In the genomic region with DNA sequence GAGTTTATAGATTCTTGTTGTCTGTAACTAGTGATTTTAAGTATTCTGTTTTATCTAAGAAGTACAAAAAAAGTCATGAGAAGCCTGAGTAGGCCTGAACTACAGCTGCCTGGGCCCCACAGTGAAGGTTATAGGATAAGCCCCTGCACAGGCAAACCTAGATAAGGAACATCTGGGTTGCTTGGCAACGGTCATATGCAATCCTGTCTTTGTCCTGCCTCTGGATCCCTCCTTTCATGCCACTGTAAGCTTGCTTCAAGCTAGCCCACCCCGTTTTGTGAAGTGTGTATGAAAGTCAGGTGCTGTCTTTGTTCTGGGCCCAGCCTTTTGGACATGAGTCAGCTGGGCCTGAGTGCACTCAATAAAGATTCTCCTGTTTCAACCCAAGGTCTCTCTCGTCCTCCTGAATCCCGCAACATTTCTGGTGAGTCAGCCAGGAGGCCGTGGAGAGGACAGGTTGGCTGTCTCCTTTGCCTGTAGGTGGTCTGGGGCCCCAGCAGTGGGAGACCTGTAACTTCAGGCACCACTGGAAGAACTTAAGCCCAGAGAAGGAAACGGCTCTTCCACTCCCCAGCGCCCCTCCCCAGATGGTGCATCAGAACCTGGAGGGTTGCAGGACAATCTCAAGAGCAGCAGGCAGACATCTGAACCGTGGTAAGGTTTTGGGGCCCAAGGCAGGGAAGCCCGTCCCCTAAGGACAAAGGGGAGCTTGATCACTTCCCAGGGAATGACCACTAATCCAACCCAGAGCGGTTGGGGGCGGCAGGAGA, we compare ENCODE assay signal across 13 cellular contexts. TPM values are rescaled to one million over a fixed set of nuclear protein-coding genes. Genes with fewer than 3 reads are reported as not detected.
A peak's percentile ranks its signal among the peaks of the same experiment; 100 is the strongest.
DNase-seq lines count a peak whose midpoint lies in the region; ATAC-seq, FAIRE-seq and TF ChIP-seq lines count a peak whose summit lies in the region.
"Had no signal": no experiment of that assay in that cellular context is flagged by ENCODE, and none has a peak within 500 bp of the region (broad histone marks: within the 10 kb centered on the region; RNA-seq: fewer than 3 reads in every experiment).

No MANE protein-coding gene starts in this region.

- H2BK15ac ChIP-seq in mesenchymal stem cell (ENCODE audit: low read depth, poor library complexity, severe bottlenecking), result peak overlapping the region; percentile 15

- peak overlapping the region; percentile 41 for H2AK5ac ChIP-seq in mesenchymal stem cell (ENCODE audit: low read length, severe bottlenecking)

- H3F3A ChIP-seq in Loucy (ENCODE audit: low read depth), result peaks cover 10% of the 10 kb centered on the region; the same call in 1 of the 2 replicates

- TF ChIP-seq CTCF in Loucy (conservative IDR thresholded peaks at IDR 0.05; ENCODE audit: low read length), result no peak
- TF ChIP-seq CTCF in astrocyte (IDR thresholded peaks at IDR 0.05; ENCODE audit: insufficient read depth, low read depth, low read length), result no peak
- TF ChIP-seq CTCF in activated CD8-positive, alpha-beta T cell treated with anti-CD3 and anti-CD28 coated beads for 36 hours (IDR thresholded peaks at IDR 0.05), result no peak
- TF ChIP-seq CTCF in adrenal gland (IDR thresholded peaks at IDR 0.05), result no peak

- H2BK12ac ChIP-seq in mesenchymal stem cell (ENCODE audit: low read length in 2 of 2), result peak overlapping the region; percentile 18 to 63

- H2AFZ ChIP-seq in Loucy (ENCODE audit: low read length) (peak overlapping the region; percentile 17; the same call in 1 of the 2 replicates), astrocyte (ENCODE audit: low read depth, low read length) (peak overlapping the region; percentile 85), mesenchymal stem cell (ENCODE audit: low read depth, low read length) (peak overlapping the region; percentile 46)

- H3K27ac Mint-ChIP-seq in astrocyte (ENCODE audit: unreplicated experiment), result no peak overlapping the region
- no peak overlapping the region for H3K27ac Mint-ChIP-seq in activated CD8-positive, alpha-beta T cell treated with anti-CD3 and anti-CD28 coated beads for 36 hours
- H3K27ac Mint-ChIP-seq: brain, IgD-negative memory B cell, mesothelial cell of epicardium had no signal

- no peak overlapping the region for H3K14ac ChIP-seq in mesenchymal stem cell (ENCODE audit: low read length in 2 of 2)

- DNase-seq in ELF-1 (ENCODE audit: low read depth, low spot score) (peak; percentile 47), astrocyte (ENCODE audit: low read depth) (no peak), mesenchymal stem cell (peak; percentile 43), D341Med (ENCODE audit: low spot score) (no peak), adrenal gland (no peak)
- no peak for DNase-seq in activated CD8-positive, alpha-beta T cell treated with anti-CD3 and anti-CD28 coated beads for 36 hours
- DNase-seq: Calu3, T-helper 17 cell had no signal

- H2BK5ac ChIP-seq in mesenchymal stem cell (ENCODE audit: low read depth, low read length, poor library complexity, severe bottlenecking), result no peak overlapping the region

- 0 out of 2 replicates have a peak, but pooled peaks cover 3% of the 10 kb centered on the region for H3K9me3 ChIP-seq in Loucy (ENCODE audit: insufficient read depth, low read depth, low read length)
- no peaks in the 10 kb centered on the region for H3K9me3 ChIP-seq in astrocyte (ENCODE audit: insufficient read depth, low read depth, low read length)
- no peaks in the 10 kb centered on the region for H3K9me3 ChIP-seq in mesenchymal stem cell (ENCODE audit: control insufficient read depth, low read length)
- H3K9me3 ChIP-seq in adrenal gland (replicated peaks in 1 of 3), result no peaks in the 10 kb centered on the region

- WGBS in mesenchymal stem cell, result 80% methylated on average over 11 of the region's 11 CpGs
- 54 to 73% (median 60%) methylated on average over 7 to 11 of the region's 11 CpGs for WGBS in adrenal gland, 4 donors

- peaks cover 3% of the 10 kb centered on the region for H3K9me3 Mint-ChIP-seq in astrocyte (ENCODE audit: unreplicated experiment)
- H3K9me3 Mint-ChIP-seq in activated CD8-positive, alpha-beta T cell treated with anti-CD3 and anti-CD28 coated beads for 36 hours, result no peaks in the 10 kb centered on the region
- H3K9me3 Mint-ChIP-seq: brain, IgD-negative memory B cell, mesothelial cell of epicardium had no signal

- H3K4me1 ChIP-seq in Loucy (ENCODE audit: insufficient read depth, low read length, poor library complexity, severe bottlenecking) (peaks cover 33% of the 10 kb centered on the region), astrocyte (ENCODE audit: insufficient read depth, low read length) (peaks cover 19% of the 10 kb centered on the region), mesenchymal stem cell (ENCODE audit: control insufficient read depth, insufficient read depth, low read depth, low read length) (peaks cover 5% of the 10 kb centered on the region), adrenal gland (replicated peaks in 1 of 2) (peaks cover 0 to 9% of the 10 kb centered on the region in 2 donors)

- H3K23ac ChIP-seq in mesenchymal stem cell (ENCODE audit: low read length in 2 of 2), result no peak overlapping the region

- H3K27ac ChIP-seq in astrocyte (ENCODE audit: low read depth, low read length) (no peak overlapping the region), mesenchymal stem cell (ENCODE audit: low read length, poor library complexity, severe bottlenecking) (no peak overlapping the region), adrenal gland (no peak overlapping the region)

- H3K79me1 ChIP-seq in mesenchymal stem cell (replicated peaks; ENCODE audit: low read length, poor library complexity, severe bottlenecking), result no peaks in the 10 kb centered on the region

- H3K4me3 ChIP-seq in Loucy (ENCODE audit: low read length, poor library complexity, severe bottlenecking) (no peak overlapping the region), astrocyte (ENCODE audit: insufficient read depth, low read depth, low read length) (no peak overlapping the region), mesenchymal stem cell (ENCODE audit: insufficient read depth in 1 of 2, low read depth in 1 of 2, low read length in 2 of 2) (peak overlapping the region; percentile 31 to 73), adrenal gland (peak overlapping the region in 2 of 4 donors; percentile 10 to 80)

- no peaks in the 10 kb centered on the region for H3K79me2 ChIP-seq in Loucy (ENCODE audit: insufficient read depth, low read length)
- H3K79me2 ChIP-seq in astrocyte (ENCODE audit: insufficient read depth, low read length), result no peaks in the 10 kb centered on the region

- no peak for ATAC-seq in activated CD8-positive, alpha-beta T cell treated with anti-CD3 and anti-CD28 coated beads for 36 hours
- ATAC-seq in GM21390 (IDR thresholded peaks at IDR 0.05; ENCODE audit: unreplicated experiment), result no peak
- ATAC-seq: T-helper 17 cell had no signal

- no peak for TF ChIP-seq POLR2A in adrenal gland (IDR thresholded peaks at IDR 0.05)

- H3K9me2 ChIP-seq in Loucy (replicated peaks; ENCODE audit: low read depth, low read length), result no peaks in the 10 kb centered on the region

- CTCF ChIA-PET in activated CD8-positive, alpha-beta T cell treated with anti-CD3 and anti-CD28 coated beads for 36 hours (lab: Charles Lee), result interaction anchor here (5.8 kb wide), 1 partner anchor 9 kb away, joined by 66 read pairs; the partner anchor contains the start of gene SLC9C1

- POLR2A ChIA-PET in activated CD8-positive, alpha-beta T cell treated with anti-CD3 and anti-CD28 coated beads for 36 hours (lab: Charles Lee), result no interaction called here

- H3K18ac ChIP-seq in mesenchymal stem cell (ENCODE audit: low read depth in 1 of 2, low read length in 2 of 2), result peak overlapping the region; percentile 30 to 38

- no peaks in the 10 kb centered on the region for H3K27me3 ChIP-seq in Loucy (ENCODE audit: insufficient read depth, low read length, poor library complexity, severe bottlenecking)
- no peaks in the 10 kb centered on the region for H3K27me3 ChIP-seq in astrocyte (ENCODE audit: insufficient read depth, low read length)
- H3K27me3 ChIP-seq in mesenchymal stem cell (ENCODE audit: control insufficient read depth in 1 of 2, insufficient read depth in 1 of 2, low read length in 2 of 2), result no peaks in the 10 kb centered on the region
- no peaks in the 10 kb centered on the region for H3K27me3 ChIP-seq in adrenal gland

- no peaks in the 10 kb centered on the region for H3K27me3 Mint-ChIP-seq in astrocyte (ENCODE audit: low read depth, unreplicated experiment)
- no peaks in the 10 kb centered on the region for H3K27me3 Mint-ChIP-seq in activated CD8-positive, alpha-beta T cell treated with anti-CD3 and anti-CD28 coated beads for 36 hours
- H3K27me3 Mint-ChIP-seq: brain, IgD-negative memory B cell, T-helper 17 cell had no signal

- no peaks in the 10 kb centered on the region for H3K36me3 Mint-ChIP-seq in astrocyte (ENCODE audit: low read depth, unreplicated experiment)
- H3K36me3 Mint-ChIP-seq in activated CD8-positive, alpha-beta T cell treated with anti-CD3 and anti-CD28 coated beads for 36 hours (ENCODE audit: low read depth), result no peaks in the 10 kb centered on the region
- H3K36me3 Mint-ChIP-seq: brain, IgD-negative memory B cell, mesothelial cell of epicardium had no signal

- no peak for FAIRE-seq in astrocyte (lab: Jason Lieb, UNC)

- no peak overlapping the region for H4K91ac ChIP-seq in mesenchymal stem cell (ENCODE audit: low read length)

- H3K4me2 ChIP-seq in Loucy (ENCODE audit: low read depth, low read length, poor library complexity, severe bottlenecking), result no peak overlapping the region
- H3K4me2 ChIP-seq in astrocyte (ENCODE audit: low read length), result peak overlapping the region; percentile 94
- peak overlapping the region; percentile 30 for H3K4me2 ChIP-seq in mesenchymal stem cell (ENCODE audit: low read length, poor library complexity, severe bottlenecking)

- H3K36me3 ChIP-seq in Loucy (ENCODE audit: insufficient read depth, low read length), result no peaks in the 10 kb centered on the region
- H3K36me3 ChIP-seq in astrocyte (ENCODE audit: insufficient read depth, low read length), result no peaks in the 10 kb centered on the region
- no peaks in the 10 kb centered on the region for H3K36me3 ChIP-seq in mesenchymal stem cell (ENCODE audit: control insufficient read depth in 1 of 2, insufficient read depth in 2 of 2, low read depth in 1 of 2, low read length in 2 of 2)
- H3K36me3 ChIP-seq in adrenal gland (replicated peaks in 1 of 2), result no peaks in the 10 kb centered on the region

- H4K8ac ChIP-seq in mesenchymal stem cell (ENCODE audit: low read length), result no peak overlapping the region

- no peaks in the 10 kb centered on the region for H3K4me1 Mint-ChIP-seq in astrocyte (ENCODE audit: low read depth, unreplicated experiment)
- peaks cover 15% of the 10 kb centered on the region for H3K4me1 Mint-ChIP-seq in activated CD8-positive, alpha-beta T cell treated with anti-CD3 and anti-CD28 coated beads for 36 hours (ENCODE audit: low read depth)
- H3K4me1 Mint-ChIP-seq: brain had no signal

- H3K4ac ChIP-seq in mesenchymal stem cell (ENCODE audit: low read depth in 1 of 2, low read length in 2 of 2), result peak overlapping the region; percentile 60 to 79

- H3K9ac ChIP-seq in Loucy (ENCODE audit: low read depth, low read length, poor library complexity, severe bottlenecking), result no peak overlapping the region
- H3K9ac ChIP-seq in astrocyte (ENCODE audit: low read length), result no peak overlapping the region
- peak overlapping the region; percentile 78 for H3K9ac ChIP-seq in mesenchymal stem cell (ENCODE audit: low read length)

- no peaks in the 10 kb centered on the region for H4K20me1 ChIP-seq in Loucy (ENCODE audit: insufficient read depth, low read length, poor library complexity, severe bottlenecking)
- no peaks in the 10 kb centered on the region for H4K20me1 ChIP-seq in astrocyte (ENCODE audit: insufficient read depth, low read length)

- intact Hi-C loops in activated CD8-positive, alpha-beta T cell treated with anti-CD3 and anti-CD28 coated beads for 36 hours (cut with micrococcal nuclease), result no loop called here
- intact Hi-C loops in adrenal gland (cut with DNase I), result loop anchor here in 1 of 2 donors (10.0 kb wide), 1 partner anchor 223 kb away; no protein-coding TSS in a partner anchor

- no peak overlapping the region for H3K4me3 Mint-ChIP-seq in astrocyte (ENCODE audit: unreplicated experiment)
- H3K4me3 Mint-ChIP-seq in activated CD8-positive, alpha-beta T cell treated with anti-CD3 and anti-CD28 coated beads for 36 hours, result no peak overlapping the region
- H3K4me3 Mint-ChIP-seq: brain, mesothelial cell of epicardium, T-helper 17 cell had no signal

- H2BK120ac ChIP-seq in mesenchymal stem cell (ENCODE audit: low read depth, low read length), result no peak overlapping the region

RNA-seq across cellular contexts. Expression of gene SLC9C1, which starts 8.2 kb away (rescaled TPM):
- total RNA-seq in astrocyte (not detected in 2 replicates), adrenal gland (not detected)
- polyA plus RNA-seq in mesenchymal stem cell (2013, experiment 1 of 2), result not detected
- polyA plus RNA-seq in mesenchymal stem cell (2013, experiment 2 of 2), result not detected
- not detected for total RNA-seq in activated CD8-positive, alpha-beta T cell treated with anti-CD3 and anti-CD28 coated beads for 36 hours
- not detected for polyA plus RNA-seq in adrenal gland
- total RNA-seq: Calu3, T-helper 17 cell had no signal
- polyA plus RNA-seq: IgD-negative memory B cell had no signal

RNA-seq across cellular contexts. Expression of gene CD200, which starts 30.7 kb away (rescaled TPM):
- 11.1 and 13.2 TPM in 2 replicates for total RNA-seq in astrocyte
- 0.26 TPM for polyA plus RNA-seq in mesenchymal stem cell (2013, experiment 1 of 2)
- polyA plus RNA-seq in mesenchymal stem cell (2013, experiment 2 of 2), result 0.23 TPM
- 10 to 100 TPM; 15.7 to 16.7 TPM for total RNA-seq in activated CD8-positive, alpha-beta T cell treated with anti-CD3 and anti-CD28 coated beads for 36 hours
- total RNA-seq in adrenal gland, result 10 to 100 TPM in 1 of 8 donors, 1 to 10 TPM in 6, not detected in 1; 1.3 to 11.3 (median 3.2) TPM
- polyA plus RNA-seq in adrenal gland, result 10 to 100 TPM in 1 of 3 donors, 1 to 10 TPM in 2; 3.3 to 20.7 (median 5.1) TPM
- total RNA-seq: Calu3 had no signal

Comparison
In these comparisons a context has a peak if more than half of its experiments do, and no peak if none do; other contexts are left out.
1. DNase-seq: peak in ELF-1 (single experiment) and mesenchymal stem cell (single experiment); none in astrocyte (single experiment), activated CD8-positive, alpha-beta T cell treated with anti-CD3 and anti-CD28 coated beads for 36 hours (single experiment), D341Med (single experiment) and adrenal gland (0 of 7).
2. H2AFZ ChIP-seq: peak in every context shown above with its lines; median percentile 85 in astrocyte; 46 in mesenchymal stem cell; 17 in Loucy.
3. H3K4me3 ChIP-seq: peak in mesenchymal stem cell (2 of 2); none in Loucy (single experiment) and astrocyte (single experiment).